Comparison of ENCODE assay signal across 8 cellular contexts in the genomic region with DNA sequence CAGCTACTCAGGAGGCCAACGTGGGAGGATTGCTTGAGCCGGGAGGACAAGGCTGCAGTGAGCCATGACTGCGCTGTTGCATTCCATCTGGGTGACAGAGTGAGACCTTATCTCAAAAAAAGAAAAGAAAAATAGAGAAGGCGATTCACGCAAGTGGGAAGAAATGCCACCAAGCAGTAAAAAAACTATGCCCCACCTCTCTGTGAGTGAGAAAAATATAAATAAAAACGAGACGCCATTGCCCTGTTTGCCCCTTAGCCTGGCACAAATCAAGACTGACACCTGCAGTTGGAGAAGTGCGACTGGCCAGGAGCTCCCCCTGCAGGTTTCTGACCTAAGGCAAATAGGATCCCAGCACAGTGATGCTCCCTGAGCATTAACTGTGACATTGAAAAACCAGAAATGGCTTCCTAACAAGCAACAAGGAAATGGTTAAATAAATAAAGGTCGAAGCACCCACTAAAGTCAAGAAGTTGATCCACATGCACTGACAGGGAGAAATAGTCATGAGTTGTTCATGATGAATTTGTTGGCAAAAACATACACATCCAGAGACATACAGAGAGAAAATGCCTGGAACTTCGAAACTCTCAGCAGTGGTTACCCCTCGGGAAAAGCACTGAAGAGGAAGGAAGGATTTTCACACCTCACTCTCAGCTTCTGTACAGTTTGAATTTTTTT. TPM values are rescaled to one million over a fixed set of nuclear protein-coding genes. Genes with fewer than 3 reads are reported as not detected.
DNase-seq lines count a peak whose midpoint lies in the region; ATAC-seq, FAIRE-seq and TF ChIP-seq lines count a peak whose summit lies in the region.

No MANE protein-coding gene starts in this region.

- DNase-seq in D721Med (ENCODE audit: insufficient read length, low spot score) (no peak), H9 (peak; percentile 70), RKO (ENCODE audit: low spot score) (peak; percentile 47), iPS-NIHi11 (ENCODE audit: low spot score) (peak; percentile 69), GM03348 (ENCODE audit: low spot score) (no peak)
- no peak for DNase-seq in effector memory CD8-positive, alpha-beta T cell

- ATAC-seq in HG03565 (IDR thresholded peaks at IDR 0.05; ENCODE audit: unreplicated experiment) (no peak), GM21367 (IDR thresholded peaks at IDR 0.05; ENCODE audit: unreplicated experiment) (no peak)
- ATAC-seq in effector memory CD8-positive, alpha-beta T cell (replicated peaks): no peak

- H3K4ac ChIP-seq in H9 (ENCODE audit: low read depth, low read length): no peak overlapping the region

- no peak overlapping the region for H2BK15ac ChIP-seq in H9 (ENCODE audit: low read depth, low read length)

- peaks cover 0 to 3% of the 10 kb centered on the region in 2 experiments; a peak in 2 of 4 replicates for H3K4me1 Mint-ChIP-seq in H9
- H3K4me1 Mint-ChIP-seq in effector memory CD8-positive, alpha-beta T cell (ENCODE audit: low read depth in 2 of 2): no peaks in the 10 kb centered on the region

- H3K9me3 ChIP-seq in H9 (ENCODE audit: control insufficient read depth, low read depth, low read length): no peaks in the 10 kb centered on the region

- H4K91ac ChIP-seq in H9 (ENCODE audit: insufficient read length, low read depth, low read length): no peak overlapping the region

- no peak overlapping the region for H4K8ac ChIP-seq in H9 (replicated peaks; ENCODE audit: insufficient read length, low read depth, low read length)

- no peak overlapping the region for H2BK120ac ChIP-seq in H9 (ENCODE audit: low read depth, low read length, poor library complexity, severe bottlenecking)

- H3K4me3 Mint-ChIP-seq in H9: no peak overlapping the region
- H3K4me3 Mint-ChIP-seq in effector memory CD8-positive, alpha-beta T cell: no peak overlapping the region

- no peaks in the 10 kb centered on the region for H3K79me1 ChIP-seq in H9 (ENCODE audit: insufficient read depth, low read depth, low read length, poor library complexity, severe bottlenecking)

- H3K4me1 ChIP-seq in H9 (ENCODE audit: insufficient read depth, low read length): no peaks in the 10 kb centered on the region

- H3K27ac ChIP-seq in H9 (ENCODE audit: insufficient read length, low read depth, low read length): no peak overlapping the region

- no peak overlapping the region for H3K27ac Mint-ChIP-seq in H9
- no peak overlapping the region for H3K27ac Mint-ChIP-seq in effector memory CD8-positive, alpha-beta T cell

- no peaks in the 10 kb centered on the region for H3K79me2 ChIP-seq in H9 (ENCODE audit: insufficient read depth, low read length)

- H2BK20ac ChIP-seq in H9 (ENCODE audit: low read depth, low read length, poor library complexity, severe bottlenecking): no peak overlapping the region

- H2BK5ac ChIP-seq in H9 (ENCODE audit: insufficient read length, low read length): no peak overlapping the region

- no peaks in the 10 kb centered on the region for H3K36me3 Mint-ChIP-seq in H9 (ENCODE audit: insufficient read depth in 1 of 3, low read depth in 3 of 3)
- H3K36me3 Mint-ChIP-seq in effector memory CD8-positive, alpha-beta T cell (ENCODE audit: insufficient read depth): peaks cover 4% of the 10 kb centered on the region

- no peaks in the 10 kb centered on the region for H3K23me2 ChIP-seq in H9 (ENCODE audit: insufficient read length, low read depth, low read length, poor library complexity, severe bottlenecking)

- H2BK12ac ChIP-seq in H9 (ENCODE audit: insufficient read length, low read depth, low read length): no peak overlapping the region

- H3K18ac ChIP-seq in H9 (ENCODE audit: insufficient read length, low read depth, low read length): no peak overlapping the region

- no peak overlapping the region for H2AFZ ChIP-seq in H9 (ENCODE audit: low read length)

- no peak overlapping the region for H3K56ac ChIP-seq in H9 (ENCODE audit: insufficient read length, low read depth, low read length)

- H2AK5ac ChIP-seq in H9 (ENCODE audit: insufficient read length, low read length): no peak overlapping the region

- no peak overlapping the region for H4K5ac ChIP-seq in H9 (ENCODE audit: insufficient read length, low read depth, low read length)

- no peak overlapping the region for H3K14ac ChIP-seq in H9 (ENCODE audit: insufficient read depth, low read length)

- peak; percentile 48 for TF ChIP-seq CTCF in D721Med (IDR thresholded peaks at IDR 0.05; ENCODE audit: insufficient read depth, missing control alignments)
- peak; percentile 84 for TF ChIP-seq CTCF in H9 (conservative IDR thresholded peaks at IDR 0.05)

- no peaks in the 10 kb centered on the region for H3K27me3 ChIP-seq in H9 (ENCODE audit: insufficient read depth, low read length)

- peaks cover 16% of the 10 kb centered on the region for H3K27me3 Mint-ChIP-seq in H9 (ENCODE audit: low read depth)
- peaks cover 6 to 11% of the 10 kb centered on the region in 2 donors for H3K27me3 Mint-ChIP-seq in effector memory CD8-positive, alpha-beta T cell

- no CpG with 5 or more reads among the region's 11 CpGs for WGBS in H9 (ENCODE audit: extremely low coverage, insufficient read length, low lambda C conversion rate)

- no peak overlapping the region for H3K4me2 ChIP-seq in H9 (ENCODE audit: insufficient read depth, insufficient read length, low read length)

- no peak for FAIRE-seq in D721Med (lab: Jason Lieb, UNC)

- H4K20me1 ChIP-seq in H9 (ENCODE audit: control insufficient read depth, insufficient read depth, insufficient read length): no peaks in the 10 kb centered on the region

- no peak overlapping the region for H3K23ac ChIP-seq in H9 (ENCODE audit: insufficient read length, low read depth, low read length)

- no peaks in the 10 kb centered on the region; a peak in 1 of 5 replicates for H3K9me3 Mint-ChIP-seq in H9
- no peaks in the 10 kb centered on the region for H3K9me3 Mint-ChIP-seq in effector memory CD8-positive, alpha-beta T cell

- no peak overlapping the region for H3K9ac ChIP-seq in H9 (ENCODE audit: extremely low read depth, insufficient read length, low read length)

- H3T11ph ChIP-seq in H9 (ENCODE audit: low read length): no peak overlapping the region

RNA-seq across cellular contexts. Expression of gene GSC, which starts 21.1 kb away (rescaled TPM):
- 0.22 TPM in 1 of 2 replicates, not detected in the other for total RNA-seq in H9 (2021)

Comparison
In these comparisons a context has a peak if more than half of its experiments do, and no peak if none do; other contexts are left out.
1. DNase-seq: peak in H9 (single experiment), RKO (single experiment) and iPS-NIHi11 (single experiment); none in D721Med (single experiment), effector memory CD8-positive, alpha-beta T cell (0 of 3) and GM03348 (single experiment).